8 cellular contexts compared by ENCODE assay signal in the genomic region with DNA sequence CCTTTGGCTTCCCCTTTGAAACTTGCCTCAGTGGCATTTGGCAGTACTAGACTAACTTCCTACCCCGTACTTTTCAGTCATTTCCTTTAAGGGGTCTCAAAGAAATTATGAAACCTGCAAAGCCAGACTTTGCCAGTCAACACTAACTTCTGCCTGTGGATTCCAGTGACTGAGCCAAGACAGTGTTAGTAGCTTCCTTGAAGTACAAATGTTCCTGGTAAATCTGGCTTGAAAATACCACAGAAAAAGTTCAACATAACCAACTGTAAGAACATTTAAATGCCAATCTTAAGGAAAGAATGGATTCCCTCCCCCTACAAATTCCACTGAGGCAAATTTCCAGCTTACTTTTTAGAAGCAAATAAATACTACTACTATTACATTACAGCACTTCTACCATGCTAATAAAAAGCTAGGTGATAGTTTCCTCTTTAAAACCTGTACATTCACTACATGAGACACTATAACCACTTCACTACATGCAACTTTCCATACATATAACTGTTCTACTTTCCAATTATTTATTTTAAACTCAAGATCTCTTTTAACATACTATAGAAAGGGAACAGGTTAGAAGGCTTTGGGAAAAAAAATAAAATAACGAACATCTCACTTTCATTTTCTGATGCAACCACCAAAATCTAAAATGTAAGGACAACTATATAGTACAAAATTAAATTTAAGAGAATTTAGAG. TPM values are rescaled to one million over a fixed set of nuclear protein-coding genes. Genes with fewer than 3 reads are reported as not detected.
DNase-seq lines count a peak whose midpoint lies in the region; ATAC-seq, FAIRE-seq and TF ChIP-seq lines count a peak whose summit lies in the region.

No MANE protein-coding gene starts in this region.

- H3K4me3 ChIP-seq in AG04450 (ENCODE audit: low read depth, low read length) (peak overlapping the region; percentile 80), bronchial epithelial cell (ENCODE audit: low read depth, low read length) (peak overlapping the region; percentile 97), mucosa of stomach (ENCODE audit: low read length) (peak overlapping the region; percentile 14)

- H3K27me3 ChIP-seq in AG04450 (ENCODE audit: control insufficient read depth, insufficient read depth, low read length), result no peaks in the 10 kb centered on the region
- H3K27me3 ChIP-seq in bronchial epithelial cell (ENCODE audit: control insufficient read depth, insufficient read depth, low read length), result no peaks in the 10 kb centered on the region
- H3K27me3 ChIP-seq in mucosa of stomach (ENCODE audit: control insufficient read depth, insufficient read depth, low read length), result no peaks in the 10 kb centered on the region

- H3K27ac ChIP-seq in AG04450 (ENCODE audit: low read depth, low read length), result no peak overlapping the region

- peaks cover 2% of the 10 kb centered on the region for H3K36me3 ChIP-seq in bronchial epithelial cell (ENCODE audit: control insufficient read depth, insufficient read depth, low read length)
- no peaks in the 10 kb centered on the region for H3K36me3 ChIP-seq in mucosa of stomach (ENCODE audit: control insufficient read depth, insufficient read depth, low read length)

- H3K4me1 ChIP-seq in mucosa of stomach (ENCODE audit: control insufficient read depth, insufficient read depth, low read length), result peaks cover 37% of the 10 kb centered on the region

- ATAC-seq in GM18873 (IDR thresholded peaks at IDR 0.05; ENCODE audit: low FRiP score, unreplicated experiment) (no peak), HG03432 (IDR thresholded peaks at IDR 0.05; ENCODE audit: unreplicated experiment) (no peak)

- TF ChIP-seq CTCF in AG04450 (IDR thresholded peaks at IDR 0.05; ENCODE audit: low read depth, low read length), result no peak
- TF ChIP-seq CTCF in bronchial epithelial cell (IDR thresholded peaks at IDR 0.05; ENCODE audit: insufficient read depth, low read length, severe bottlenecking), result no peak

- H3K9me3 ChIP-seq in AG04450 (ENCODE audit: control insufficient read depth, insufficient read depth, low read length), result no peaks in the 10 kb centered on the region
- H3K9me3 ChIP-seq in mucosa of stomach (ENCODE audit: control insufficient read depth, low read length), result no peaks in the 10 kb centered on the region

- DNase-seq in AG04450 (ENCODE audit: low read depth, low spot score) (no peak), HT-29 (ENCODE audit: low spot score) (peak; percentile 59), bronchial epithelial cell (ENCODE audit: low read depth) (no peak), GM19238 (ENCODE audit: insufficient read length, low spot score) (no peak), DMS53 treated with DMSO at 0.1 percent for 48 hours (lab: John Stamatoyannopoulos, UW; ENCODE audit: unreplicated experiment) (no peak)

- POLR2A ChIA-PET in AG04450 (lab: Yijun Ruan, JAX), result interaction anchor here (0.5 kb wide), 1 partner anchor 522 kb away, joined by 3 read pairs; no protein-coding TSS in a partner anchor

- H3K9ac ChIP-seq in mucosa of stomach (ENCODE audit: low read length), result peak overlapping the region; percentile 94

- no peak for FAIRE-seq in bronchial epithelial cell (lab: Jason Lieb, UNC)

- CTCF ChIA-PET in AG04450 (lab: Charles Lee), result interaction anchor here (0.6 to 1.2 kb wide), 2 partner anchors 92 to 189 kb away, joined by 3 to 4 read pairs; no protein-coding TSS in a partner anchor

RNA-seq across cellular contexts. Expression of a gene that starts 2.4 kb away (rescaled TPM):
- polyA plus RNA-seq in AG04450 (2011; rRNA removed), result 3.3 and 4.9 TPM in 2 replicates
- polyA minus RNA-seq in AG04450 (2011; rRNA and poly(A)+ RNA removed), result 4.2 and 5.0 TPM in 2 replicates
- 122 and 123 TPM in 2 replicates for total RNA-seq in HT-29 (2014; rRNA removed; shearing (Covaris generic))
- 22.9 and 38.1 TPM in 2 replicates for total RNA-seq in bronchial epithelial cell

Comparison
In these comparisons a context has a peak if more than half of its experiments do, and no peak if none do; other contexts are left out.
1. H3K4me3 ChIP-seq: peak in every context shown above with its lines; median percentile 97 in bronchial epithelial cell; 80 in AG04450; 14 in mucosa of stomach.